ENCODE assay signal across 10 cellular contexts in genomic region chr2:169583494-169583893, GRCh38. TPM values are rescaled to one million over a fixed set of nuclear protein-coding genes. Genes with fewer than 3 reads are reported as not detected.
A peak's percentile ranks its signal among the peaks of the same experiment; 100 is the strongest.
DNase-seq lines count a peak whose midpoint lies in the region; ATAC-seq, FAIRE-seq and TF ChIP-seq lines count a peak whose summit lies in the region.
"Had no signal": no experiment of that assay in that cellular context is flagged by ENCODE, and none has a peak within 500 bp of the region (broad histone marks: within the 10 kb centered on the region; RNA-seq: fewer than 3 reads in every experiment).

No MANE protein-coding gene starts in this region.

- CTCF ChIA-PET in GM12878 (lab: Yijun Ruan, JAX), result interaction anchor here (1.3 to 2.7 kb wide), 2 partner anchors 10 to 241 kb away, joined by 3 to 17 read pairs; partner anchors contain the start of gene FASTKD1

- peak overlapping the region; percentile 96 for H2AFZ ChIP-seq in GM12878 (ENCODE audit: control insufficient read depth, low read depth, low read length)

- SMC1A ChIA-PET in GM12878 (lab: Charles Lee; ENCODE audit: uncharacterized antibody, unreplicated experiment), result interaction anchor here (3.0 kb wide), 1 partner anchor 11 kb away, joined by 26 read pairs; the partner anchor contains the start of gene FASTKD1

- TF ChIP-seq POLR2A in GM12878 (IDR thresholded peaks at IDR 0.05; ENCODE audit: low read depth, low read length), result no peak

- peaks cover 0 to 3% of the 10 kb centered on the region in 2 donors for H3K9me3 Mint-ChIP-seq in natural killer cell
- H3K9me3 Mint-ChIP-seq in type B pancreatic cell, result peaks cover 6% of the 10 kb centered on the region

- RAD21 ChIA-PET in GM12878 (lab: Charles Lee; ENCODE audit: unreplicated experiment), result interaction anchor here (2.1 kb wide), 1 partner anchor 10 kb away, joined by 21 read pairs; the partner anchor contains the start of gene FASTKD1

- H3K27me3 Mint-ChIP-seq in natural killer cell (ENCODE audit: low read depth in 2 of 2) (peaks cover 4 to 6% of the 10 kb centered on the region in 2 donors), type B pancreatic cell (peaks cover 4% of the 10 kb centered on the region)

- H3K4me3 Mint-ChIP-seq in natural killer cell, result peak overlapping the region; percentile 29
- H3K4me3 Mint-ChIP-seq in type B pancreatic cell, result peak overlapping the region; percentile 25

- FAIRE-seq in GM12878 (lab: Jason Lieb, UNC), result no peak

- H3K27me3 ChIP-seq in left ventricle myocardium inferior (ENCODE audit: low read depth), result no peaks in the 10 kb centered on the region
- no peaks in the 10 kb centered on the region for H3K27me3 ChIP-seq in GM12878 (replicated peaks in 1 of 2; ENCODE audit: control insufficient read depth in 2 of 2, insufficient read depth in 2 of 2, low read length in 1 of 2)
- H3K27me3 ChIP-seq: colonic mucosa, upper lobe of left lung had no signal

- ATAC-seq in left ventricle myocardium superior (no peak), GM12878 (no peak), natural killer cell (no peak), GM21423 (IDR thresholded peaks at IDR 0.05; ENCODE audit: unreplicated experiment) (no peak), esophagus mucosa (no peak)

- intact Hi-C loops in left ventricle myocardium inferior (cut with micrococcal nuclease) (no loop called here), left ventricle myocardium superior (cut with micrococcal nuclease) (no loop called here), GM12878 (cut with micrococcal nuclease; ENCODE audit: unreplicated experiment) (no loop called here), natural killer cell (cut with micrococcal nuclease) (loop anchor here (5.0 to 10.0 kb wide), 2 partner anchors 241 to 1344 kb away; partner anchors contain the start of genes GORASP2, METTL5 and UBR3)

- H3K4me3 ChIP-seq in left ventricle myocardium inferior, result peak overlapping the region; percentile 84
- no peak overlapping the region for H3K4me3 ChIP-seq in GM12878

- peak overlapping the region; percentile 97 for H3K27ac ChIP-seq in left ventricle myocardium inferior (replicated peaks)
- peak overlapping the region; percentile 98; the same call in 1 of the 2 replicates for H3K27ac ChIP-seq in GM12878 (ENCODE audit: control insufficient read depth, insufficient read depth)

- H3K27ac Mint-ChIP-seq in natural killer cell (peak overlapping the region; percentile 97 to 99), type B pancreatic cell (peak overlapping the region; percentile 99)

- POLR2A ChIA-PET in GM12878 (lab: Charles Lee), result interaction anchor here (2.6 kb wide), 1 partner anchor 11 kb away, joined by 25 read pairs; the partner anchor contains the start of gene FASTKD1

- no peaks in the 10 kb centered on the region for H3K36me3 Mint-ChIP-seq in natural killer cell
- peaks cover 5% of the 10 kb centered on the region for H3K36me3 Mint-ChIP-seq in type B pancreatic cell

- H4K20me1 ChIP-seq in GM12878 (ENCODE audit: control insufficient read depth, insufficient read depth), result no peaks in the 10 kb centered on the region

- no peak for TF ChIP-seq RAD21 in GM12878 (IDR thresholded peaks at IDR 0.05; ENCODE audit: insufficient read depth, low read depth, low read length)

- H3K36me3 ChIP-seq in left ventricle myocardium inferior, result no peaks in the 10 kb centered on the region
- H3K36me3 ChIP-seq in GM12878 (ENCODE audit: control insufficient read depth in 2 of 2, insufficient read depth in 2 of 2, low read length in 1 of 2), result no peaks in the 10 kb centered on the region
- H3K36me3 ChIP-seq: colonic mucosa, upper lobe of left lung had no signal

- H3K9me3 ChIP-seq in left ventricle myocardium inferior (replicated peaks) (peaks cover 4% of the 10 kb centered on the region), GM12878 (replicated peaks; ENCODE audit: control insufficient read depth, insufficient read depth, low read length) (no peaks in the 10 kb centered on the region; the same call in 1 of the 3 replicates)
- H3K9me3 ChIP-seq: colonic mucosa, upper lobe of left lung had no signal

- H3K4me1 ChIP-seq in left ventricle myocardium inferior, result peaks cover 39% of the 10 kb centered on the region
- no peaks in the 10 kb centered on the region for H3K4me1 ChIP-seq in GM12878 (ENCODE audit: control insufficient read depth, insufficient read depth, low read length)

- no peak for TF ChIP-seq EP300 in GM12878 (IDR thresholded peaks at IDR 0.05; ENCODE audit: borderline replicate concordance in 1 of 2, control insufficient read depth in 1 of 2, low read depth in 2 of 2, low read length in 2 of 2)

- 93% methylated on average over 5 of the region's 5 CpGs for WGBS in GM12878 (ENCODE audit: insufficient coverage, insufficient replicate concordance, low lambda C conversion rate, missing lambda C conversion rate)

- H3K4me1 Mint-ChIP-seq in natural killer cell (peaks cover 27% of the 10 kb centered on the region in 2 donors), type B pancreatic cell (ENCODE audit: unreplicated experiment) (peaks cover 11% of the 10 kb centered on the region)

- no peak overlapping the region for H3K9ac ChIP-seq in GM12878 (ENCODE audit: control insufficient read depth, insufficient read depth, low read length)

- TF ChIP-seq CTCF in left ventricle myocardium inferior (IDR thresholded peaks at IDR 0.05; ENCODE audit: borderline replicate concordance), result no peak
- no peak for TF ChIP-seq CTCF in GM12878 (IDR thresholded peaks at IDR 0.05 in 2 of 3, conservative IDR thresholded peaks at IDR 0.05 in 1 of 3; ENCODE audit: control insufficient read depth in 2 of 3, extremely low read depth in 1 of 3, insufficient read depth in 1 of 3, low read depth in 3 of 3, low read length in 3 of 3)
- TF ChIP-seq CTCF in natural killer cell (IDR thresholded peaks at IDR 0.05), result no peak
- TF ChIP-seq CTCF in type B pancreatic cell (conservative IDR thresholded peaks at IDR 0.05), result no peak

- peaks cover 39% of the 10 kb centered on the region for H3K79me2 ChIP-seq in GM12878 (ENCODE audit: control insufficient read depth, insufficient read depth, low read length)

- peak overlapping the region; percentile 60 for H3K4me2 ChIP-seq in GM12878 (ENCODE audit: control insufficient read depth, insufficient read depth)

- in situ Hi-C loops in GM12878 (cut with MboI), result no loop called here

- no peak for DNase-seq in left ventricle myocardium inferior
- DNase-seq in left ventricle myocardium superior, result no peak
- no peak for DNase-seq in GM12878 (ENCODE audit: low read depth, low spot score)
- DNase-seq in natural killer cell, result no peak
- no peak for DNase-seq in type B pancreatic cell (ENCODE audit: extremely low spot score, unreplicated experiment)
- DNase-seq in stimulated activated CD4-positive, alpha-beta T cell treated with anti-CD3 and anti-CD28 coated beads, Interleukin-15, amount 100 ng/mL, for 24 hours, result no peak

- BruUV-seq in GM12878 (replicated peaks; lab: Mats Ljungman, UMichigan), result no TSS peak

TF ChIP-seq in GM12878, 131 proteins besides CTCF, POLR2A, EP300 and RAD21 (continues in another document):
- TF ChIP-seq FOS (IDR thresholded peaks at IDR 0.05; ENCODE audit: borderline replicate concordance, extremely low read depth, insufficient read length) (no peak), CHD1 (IDR thresholded peaks at IDR 0.05; ENCODE audit: low read depth, low read length) (no peak)

RNA-seq across cellular contexts. Expression of gene PPIG, which starts 0.7 kb away (rescaled TPM):
- total RNA-seq in left ventricle myocardium inferior (38.0 TPM), left ventricle myocardium superior (35.2 TPM), GM12878 (2014; rRNA removed) (22.3 and 33.5 TPM in 2 replicates), GM12878 (2014; rRNA removed; fragmentation: Illumina TruSeq; extraction: Trizol) (81.1 and 83.0 TPM in 2 replicates), GM12878 (2021) (53.5 and 59.1 TPM in 2 replicates), natural killer cell (10 to 100 TPM; 42.2 to 58.3 (median 56.1) TPM), type B pancreatic cell (ENCODE audit: low replicate concordance) (53.2 and 61.4 TPM in 2 replicates), esophagus mucosa (28.0 TPM)
- total RNA-seq in GM12878 (2013; cell fraction: nucleolus; rRNA removed), result 88.2 and 92.5 TPM in 2 replicates
- 24.9 TPM for polyA plus RNA-seq in GM12878 (2011; ENCODE audit: low read depth)
- polyA plus RNA-seq in GM12878 (2011; rRNA removed) (58.4 and 98.3 TPM in 2 replicates), GM12878 (2014; fragmentation: Illumina TruSeq; extraction: Trizol) (126 and 170 TPM in 2 replicates), GM12878 (2014; fragmentation: Nextera tagmentation; extraction: Ambion mirVana) (100 to 1,000 TPM; 141 to 147 TPM), GM12878 (2014; rRNA removed) (39.0 and 50.8 TPM in 2 replicates), GM12878 (2016; fragmentation: Nextera tagmentation; extraction: Ambion mirVana) (100 to 1,000 TPM; 107 to 114 TPM)
- polyA plus RNA-seq in GM12878 (2011; cell fraction: cytosol; rRNA removed), result 15.2 TPM in 2 replicates
- 38.5 and 40.3 TPM in 2 replicates for polyA plus RNA-seq in GM12878 (2011; cell fraction: nucleus; rRNA removed)
- polyA plus RNA-seq in GM12878 (2012), result 51.0 and 57.1 TPM in 2 replicates
- polyA minus RNA-seq in GM12878 (2011; rRNA and poly(A)+ RNA removed), result 17.5 and 24.6 TPM in 2 replicates
- 10.2 and 10.5 TPM in 2 replicates for polyA minus RNA-seq in GM12878 (2011; cell fraction: cytosol; rRNA and poly(A)+ RNA removed)
- 19.8 and 39.2 TPM in 2 replicates for polyA minus RNA-seq in GM12878 (2011; cell fraction: nucleus; rRNA and poly(A)+ RNA removed)

RNA-seq across cellular contexts. Expression of gene FASTKD1, which starts 9.8 kb away (rescaled TPM):
- total RNA-seq in left ventricle myocardium inferior, result 121 TPM
- total RNA-seq in left ventricle myocardium superior, result 111 TPM
- total RNA-seq in GM12878 (2013; cell fraction: nucleolus; rRNA removed), result 187 and 195 TPM in 2 replicates
- total RNA-seq in GM12878 (2014; rRNA removed), result 45.6 and 65.4 TPM in 2 replicates
- 73.4 and 74.3 TPM in 2 replicates for total RNA-seq in GM12878 (2014; rRNA removed; fragmentation: Illumina TruSeq; extraction: Trizol)
- total RNA-seq in GM12878 (2021), result 53.5 and 54.6 TPM in 2 replicates
- polyA plus RNA-seq in GM12878 (2011; ENCODE audit: low read depth), result 14.1 TPM
- polyA plus RNA-seq in GM12878 (2011; rRNA removed), result 76.1 and 136 TPM in 2 replicates
- polyA plus RNA-seq in GM12878 (2011; cell fraction: cytosol; rRNA removed), result 21.1 and 23.0 TPM in 2 replicates
- 68.5 and 80.8 TPM in 2 replicates for polyA plus RNA-seq in GM12878 (2011; cell fraction: nucleus; rRNA removed)
- polyA plus RNA-seq in GM12878 (2012), result 36.6 and 47.6 TPM in 2 replicates
- 59.6 and 60.4 TPM in 2 replicates for polyA plus RNA-seq in GM12878 (2014; fragmentation: Illumina TruSeq; extraction: Trizol)
- polyA plus RNA-seq in GM12878 (2014; fragmentation: Nextera tagmentation; extraction: Ambion mirVana), result 10 to 100 TPM; 60.5 to 66.3 TPM
- polyA plus RNA-seq in GM12878 (2014; rRNA removed), result 49.2 and 58.3 TPM in 2 replicates
- 10 to 100 TPM; 66.8 to 67.6 TPM for polyA plus RNA-seq in GM12878 (2016; fragmentation: Nextera tagmentation; extraction: Ambion mirVana)
- 43.3 and 45.4 TPM in 2 replicates for polyA minus RNA-seq in GM12878 (2011; rRNA and poly(A)+ RNA removed)
- 13.6 and 16.5 TPM in 2 replicates for polyA minus RNA-seq in GM12878 (2011; cell fraction: cytosol; rRNA and poly(A)+ RNA removed)
- 46.8 and 62.8 TPM in 2 replicates for polyA minus RNA-seq in GM12878 (2011; cell fraction: nucleus; rRNA and poly(A)+ RNA removed)
- 10 to 100 TPM; 10.9 to 14.1 (median 12.5) TPM for total RNA-seq in natural killer cell
- 35.8 and 38.8 TPM in 2 replicates for total RNA-seq in type B pancreatic cell (ENCODE audit: low replicate concordance)
- total RNA-seq in esophagus mucosa, result 21.6 TPM
